ENCODE assay signal across 17 cellular contexts in genomic region chr6:3340358-3340798, GRCh38.
DNase-seq lines count a peak whose midpoint lies in the region; ATAC-seq and TF ChIP-seq lines count a peak whose summit lies in the region.
"Had no signal": no experiment of that assay in that cellular context is flagged by ENCODE, and none has a peak within 500 bp of the region (broad histone marks: within the 10 kb centered on the region; RNA-seq: fewer than 3 reads in every experiment).

No MANE protein-coding gene starts in this region.

- H3K27me3 Mint-ChIP-seq in GM23338 (ENCODE audit: insufficient read depth, low read depth, poor library complexity) (peaks cover 18% of the 10 kb centered on the region), endodermal cell (ENCODE audit: insufficient read depth) (no peaks in the 10 kb centered on the region)
- peaks cover 5% of the 10 kb centered on the region for H3K27me3 Mint-ChIP-seq in activated T-helper 2 cell treated with anti-CD3 and anti-CD28 coated beads, Interferon-gamma antibody, Interleukin-2, Interleukin-4, amounts not matched to agents 10 μg/mL and 5 μg/mL and 100 μg/mL, durations not matched to agents 14 hours and 24 hours and 36 hours (ENCODE audit: low read depth)

- H3K27ac Mint-ChIP-seq in GM23338 (peak overlapping the region; percentile 91), endodermal cell (peak overlapping the region; percentile 28)
- no peak overlapping the region for H3K27ac Mint-ChIP-seq in activated T-helper 2 cell treated with anti-CD3 and anti-CD28 coated beads, Interferon-gamma antibody, Interleukin-2, Interleukin-4, amounts not matched to agents 10 μg/mL and 5 μg/mL and 100 μg/mL, durations not matched to agents 14 hours and 24 hours and 36 hours
- H3K27ac Mint-ChIP-seq: dendritic cell treated with granulocyte-macrophage colony-stimulating factor and Interleukin-4, amounts not matched to agents 40 ng/mL and 50 ng/mL, for 4 days had no signal

- H3K36me3 ChIP-seq in GM23338 (ENCODE audit: insufficient read depth), result no peaks in the 10 kb centered on the region
- no peaks in the 10 kb centered on the region for H3K36me3 ChIP-seq in endodermal cell (ENCODE audit: control insufficient read depth, insufficient read depth, low read length)
- H3K36me3 ChIP-seq in lower lobe of right lung, result no peaks in the 10 kb centered on the region
- H3K36me3 ChIP-seq in subcutaneous abdominal adipose tissue (ENCODE audit: control insufficient read depth in 5 of 5, insufficient read depth in 5 of 5, low read length in 5 of 5), result no peaks in the 10 kb centered on the region
- H3K36me3 ChIP-seq: BE2C, transverse colon had no signal

- TF ChIP-seq CTCF in GM23338 (conservative IDR thresholded peaks at IDR 0.05; ENCODE audit: low read depth in 2 of 2) (no peak), endodermal cell (conservative IDR thresholded peaks at IDR 0.05) (no peak), lower lobe of right lung (IDR thresholded peaks at IDR 0.05) (no peak), coronary artery (IDR thresholded peaks at IDR 0.05) (no peak)

- ATAC-seq in GM23338, result no peak
- no peak for ATAC-seq in lower lobe of right lung

- H3K27ac ChIP-seq in GM23338 (ENCODE audit: low read depth), result peak overlapping the region; percentile 83
- peak overlapping the region; percentile 98 for H3K27ac ChIP-seq in endodermal cell (ENCODE audit: low read depth, low read length)
- H3K27ac ChIP-seq in lower lobe of right lung, result peak overlapping the region; percentile 44
- H3K27ac ChIP-seq in subcutaneous abdominal adipose tissue (ENCODE audit: low read depth, low read length), result peak overlapping the region; percentile 95
- H3K27ac ChIP-seq in coronary artery, result peak overlapping the region in 1 of 2 donors; percentile 34
- H3K27ac ChIP-seq: RWPE1 had no signal

- no peaks in the 10 kb centered on the region; the same call in 1 of the 2 replicates for H3F3A ChIP-seq in GM23338 (replicated peaks; ENCODE audit: low read depth)

- H3K9me3 ChIP-seq in endodermal cell (ENCODE audit: control insufficient read depth, low read length) (no peaks in the 10 kb centered on the region), lower lobe of right lung (no peaks in the 10 kb centered on the region), subcutaneous abdominal adipose tissue (ENCODE audit: control insufficient read depth in 5 of 5, low read length in 5 of 5) (no peaks in the 10 kb centered on the region)
- H3K9me3 ChIP-seq: BE2C, transverse colon had no signal

- no peaks in the 10 kb centered on the region for H3K27me3 ChIP-seq in GM23338 (ENCODE audit: insufficient read depth)
- H3K27me3 ChIP-seq in endodermal cell (ENCODE audit: control insufficient read depth, insufficient read depth, low read length, poor library complexity, severe bottlenecking), result no peaks in the 10 kb centered on the region
- no peaks in the 10 kb centered on the region for H3K27me3 ChIP-seq in lower lobe of right lung (ENCODE audit: low read depth)
- no peaks in the 10 kb centered on the region for H3K27me3 ChIP-seq in subcutaneous abdominal adipose tissue (ENCODE audit: control insufficient read depth in 5 of 5, insufficient read depth in 4 of 5, low read length in 5 of 5)
- H3K27me3 ChIP-seq: BE2C, transverse colon had no signal

- H3K9ac ChIP-seq in endodermal cell (ENCODE audit: extremely low read depth, low read length, poor library complexity, severe bottlenecking) (no peak overlapping the region), subcutaneous abdominal adipose tissue (ENCODE audit: low read length in 5 of 5) (peak overlapping the region in 4 of 5 donors; percentile 27 to 79 (median 70))

- no peaks in the 10 kb centered on the region; the same call in 2 of the 3 replicates for H3K9me3 Mint-ChIP-seq in GM23338
- no peaks in the 10 kb centered on the region for H3K9me3 Mint-ChIP-seq in endodermal cell
- no peaks in the 10 kb centered on the region for H3K9me3 Mint-ChIP-seq in activated T-helper 2 cell treated with anti-CD3 and anti-CD28 coated beads, Interferon-gamma antibody, Interleukin-2, Interleukin-4, amounts not matched to agents 10 μg/mL and 5 μg/mL and 100 μg/mL, durations not matched to agents 14 hours and 24 hours and 36 hours
- H3K9me3 Mint-ChIP-seq: dendritic cell treated with granulocyte-macrophage colony-stimulating factor and Interleukin-4, amounts not matched to agents 40 ng/mL and 50 ng/mL, for 4 days had no signal

- H4K20me1 ChIP-seq in GM23338 (replicated peaks; ENCODE audit: insufficient read depth), result 0 out of 2 replicates have a peak, but pooled peaks cover 5% of the 10 kb centered on the region

- in situ Hi-C loops in G401 (cut with HindIII; ENCODE audit: low sequenced_read_pairs), result no loop called here

- peak overlapping the region; percentile 52 for H3K4me2 ChIP-seq in GM23338

- H3K36me3 Mint-ChIP-seq in GM23338 (ENCODE audit: low read depth) (no peaks in the 10 kb centered on the region; the same call in 2 of the 3 replicates), endodermal cell (ENCODE audit: low read depth) (no peaks in the 10 kb centered on the region)
- H3K36me3 Mint-ChIP-seq in activated T-helper 2 cell treated with anti-CD3 and anti-CD28 coated beads, Interferon-gamma antibody, Interleukin-2, Interleukin-4, amounts not matched to agents 10 μg/mL and 5 μg/mL and 100 μg/mL, durations not matched to agents 14 hours and 24 hours and 36 hours (ENCODE audit: low read depth), result no peaks in the 10 kb centered on the region

- H3K79me2 ChIP-seq in GM23338 (replicated peaks; ENCODE audit: insufficient read depth), result peaks cover 49% of the 10 kb centered on the region

- WGBS in endodermal cell (ENCODE audit: insufficient coverage in 1 of 2, insufficient read length in 1 of 2), 2 experiments, result 85 to 89% methylated on average over 12 of the region's 12 CpGs

- H3K4me1 Mint-ChIP-seq in GM23338 (peaks cover 78% of the 10 kb centered on the region), endodermal cell (peaks cover 59% of the 10 kb centered on the region)
- H3K4me1 Mint-ChIP-seq in activated T-helper 2 cell treated with anti-CD3 and anti-CD28 coated beads, Interferon-gamma antibody, Interleukin-2, Interleukin-4, amounts not matched to agents 10 μg/mL and 5 μg/mL and 100 μg/mL, durations not matched to agents 14 hours and 24 hours and 36 hours (ENCODE audit: low read depth), result peaks cover 10% of the 10 kb centered on the region

- H2AFZ ChIP-seq in GM23338, result no peak overlapping the region

- H3K9me2 ChIP-seq in GM23338 (ENCODE audit: insufficient read depth), result no peaks in the 10 kb centered on the region

- H3K4me3 Mint-ChIP-seq in GM23338 (peak overlapping the region; percentile 14; the same call in 1 of the 3 replicates), endodermal cell (no peak overlapping the region)
- H3K4me3 Mint-ChIP-seq in activated T-helper 2 cell treated with anti-CD3 and anti-CD28 coated beads, Interferon-gamma antibody, Interleukin-2, Interleukin-4, amounts not matched to agents 10 μg/mL and 5 μg/mL and 100 μg/mL, durations not matched to agents 14 hours and 24 hours and 36 hours (ENCODE audit: low read depth), result no peak overlapping the region
- H3K4me3 Mint-ChIP-seq: dendritic cell treated with granulocyte-macrophage colony-stimulating factor and Interleukin-4, amounts not matched to agents 40 ng/mL and 50 ng/mL, for 4 days had no signal

- intact Hi-C loops in lower lobe of right lung (cut with DNase I), result no loop called here
- intact Hi-C loops in activated T-helper 2 cell treated with anti-CD3 and anti-CD28 coated beads, Interferon-gamma antibody, Interleukin-2, Interleukin-4, amounts not matched to agents 10 μg/mL and 5 μg/mL and 100 μg/mL, durations not matched to agents 14 hours and 24 hours and 36 hours (cut with micrococcal nuclease), result no loop called here

- DNase-seq in GM23338 (ENCODE audit: low spot score), result no peak
- DNase-seq in endodermal cell, result no peak
- no peak for DNase-seq in lower lobe of right lung
- DNase-seq in NCI-H1930 (lab: John Stamatoyannopoulos, UW), result no peak
- no peak for DNase-seq in activated T-helper 2 cell treated with anti-CD3 and anti-CD28 coated beads, Interferon-gamma antibody, Interleukin-2, Interleukin-4, amounts not matched to agents 10 μg/mL and 5 μg/mL and 100 μg/mL, durations not matched to agents 14 hours and 24 hours and 36 hours (ENCODE audit: low spot score)
- DNase-seq in G401 (ENCODE audit: low spot score), result no peak
- DNase-seq in coronary artery (ENCODE audit: low spot score), result no peak
- DNase-seq: activated CD4-positive, alpha-beta T cell treated with anti-CD3 and anti-CD28 coated beads for 1 hour; BE2C; DMS79; KG1; NCI-H1694; NCI-H748 treated with DMSO at 0.1 percent for 48 hours; transverse colon had no signal

- H3K4me1 ChIP-seq in GM23338 (ENCODE audit: insufficient read depth) (peaks cover 73% of the 10 kb centered on the region), endodermal cell (ENCODE audit: control insufficient read depth, insufficient read depth, low read length) (no peaks in the 10 kb centered on the region), lower lobe of right lung (peaks cover 33% of the 10 kb centered on the region), subcutaneous abdominal adipose tissue (ENCODE audit: control insufficient read depth in 5 of 5, insufficient read depth in 5 of 5, low read length in 5 of 5) (peaks cover 15 to 75% (median 62%) of the 10 kb centered on the region in 5 donors)
- H3K4me1 ChIP-seq: BE2C had no signal

- H3K4me3 ChIP-seq in GM23338 (no peak overlapping the region), endodermal cell (ENCODE audit: low read length) (no peak overlapping the region), lower lobe of right lung (no peak overlapping the region), subcutaneous abdominal adipose tissue (ENCODE audit: low read depth in 1 of 5, low read length in 5 of 5) (no peak overlapping the region), coronary artery (no peak overlapping the region)
- H3K4me3 ChIP-seq: transverse colon had no signal

TF ChIP-seq in GM23338, 12 proteins besides CTCF, POLR2A, EP300 and RAD21 (continues in another document):
- TF ChIP-seq ZNF114 (CRISPR knock-in tag; IDR thresholded peaks at IDR 0.05), result no peak
